In genomic region chr13:101453784-101454201, GRCh38 we compare ENCODE assay signal across 10 cellular contexts. TPM values are rescaled to one million over a fixed set of nuclear protein-coding genes. Genes with fewer than 3 reads are reported as not detected.
DNase-seq lines count a peak whose midpoint lies in the region; ATAC-seq and TF ChIP-seq lines count a peak whose summit lies in the region.
"Had no signal": no experiment of that assay in that cellular context is flagged by ENCODE, and none has a peak within 500 bp of the region (broad histone marks: within the 10 kb centered on the region; RNA-seq: fewer than 3 reads in every experiment).

No MANE protein-coding gene starts in this region.

- ATAC-seq in HG02973 (IDR thresholded peaks at IDR 0.05; ENCODE audit: unreplicated experiment) = no peak

- H3K9ac ChIP-seq in Karpas-422 (ENCODE audit: low read length) = no peak overlapping the region
- no peak overlapping the region for H3K9ac ChIP-seq in rectal smooth muscle tissue (ENCODE audit: low read length)

- H3K79me2 ChIP-seq in Karpas-422 (ENCODE audit: low read length) = no peaks in the 10 kb centered on the region

- no peak for TF ChIP-seq CTCF in epithelial cell of proximal tubule (conservative IDR thresholded peaks at IDR 0.05; ENCODE audit: low read depth, low read length)

- H3K9me3 ChIP-seq in Karpas-422 (ENCODE audit: low read length) = no peaks in the 10 kb centered on the region

- no peak overlapping the region for H2AFZ ChIP-seq in Karpas-422 (ENCODE audit: low read length)

- H3K9me2 ChIP-seq in Karpas-422 (replicated peaks; ENCODE audit: insufficient read depth, low read length) = no peaks in the 10 kb centered on the region

- H3K27me3 ChIP-seq in Karpas-422 (ENCODE audit: low read length) (no peaks in the 10 kb centered on the region), rectal smooth muscle tissue (ENCODE audit: control insufficient read depth, insufficient read depth, low read length) (no peaks in the 10 kb centered on the region)

- H3K4me1 ChIP-seq in Karpas-422 (ENCODE audit: low read length) (no peaks in the 10 kb centered on the region; the same call in 1 of the 2 replicates), rectal smooth muscle tissue (ENCODE audit: control insufficient read depth, insufficient read depth, low read length) (no peaks in the 10 kb centered on the region)

- peak overlapping the region; percentile 4 for H3K4me2 ChIP-seq in Karpas-422 (ENCODE audit: low read depth, low read length, poor library complexity, severe bottlenecking)

- no peak overlapping the region for H3K27ac ChIP-seq in Karpas-422 (ENCODE audit: low read length)
- no peak overlapping the region for H3K27ac ChIP-seq in rectal smooth muscle tissue (ENCODE audit: low read depth, low read length)

- H4K20me1 ChIP-seq in Karpas-422 (ENCODE audit: insufficient read depth, low read depth, low read length) = no peaks in the 10 kb centered on the region

- DNase-seq in NCI-H345 (lab: John Stamatoyannopoulos, UW) = peak; percentile 19
- no peak for DNase-seq in NCI-H345 treated with DMSO at 0.1 percent for 48 hours (lab: John Stamatoyannopoulos, UW; ENCODE audit: unreplicated experiment)
- no peak for DNase-seq in Karpas-422
- DNase-seq in epithelial cell of proximal tubule (ENCODE audit: low read depth) = no peak
- DNase-seq in SW 1271 (lab: John Stamatoyannopoulos, UW) = no peak
- DNase-seq in superior temporal gyrus (ENCODE audit: extremely low spot score) = no peak
- DNase-seq: activated B cell treated with CpG ODN at 0.5 μM for 24 hours had no signal

- H3K36me3 ChIP-seq in Karpas-422 (ENCODE audit: insufficient read depth, low read length) (no peaks in the 10 kb centered on the region), rectal smooth muscle tissue (ENCODE audit: control insufficient read depth, insufficient read depth, low read length) (no peaks in the 10 kb centered on the region)

- H3K4me3 ChIP-seq in Karpas-422 (ENCODE audit: low read length) (no peak overlapping the region), epithelial cell of proximal tubule (ENCODE audit: low read depth, low read length) (peak overlapping the region; percentile 45), rectal smooth muscle tissue (ENCODE audit: low read length) (peak overlapping the region; percentile 40)

RNA-seq across cellular contexts. Expression of gene ITGBL1, which starts 1.3 kb away (rescaled TPM):
- 0.89 and 2.6 TPM in 2 replicates for total RNA-seq in Karpas-422 (2014; rRNA removed; shearing (Covaris generic); ENCODE audit: low replicate concordance)
- 0.94 and 1.1 TPM in 2 replicates for total RNA-seq in epithelial cell of proximal tubule
- total RNA-seq: activated B cell treated with CpG ODN at 0.5 μM for 24 hours; CD4-positive, CD25-positive, alpha-beta regulatory T cell had no signal

RNA-seq across cellular contexts. Expression of gene NALCN, which starts 37.5 kb away (rescaled TPM):
- total RNA-seq in Karpas-422 (2014; rRNA removed; shearing (Covaris generic); ENCODE audit: low replicate concordance) = 0.04 TPM in 1 of 2 replicates, not detected in the other
- total RNA-seq in epithelial cell of proximal tubule = 0.35 and 3.8 TPM in 2 replicates
- total RNA-seq: activated B cell treated with CpG ODN at 0.5 μM for 24 hours; CD4-positive, CD25-positive, alpha-beta regulatory T cell had no signal
